Comparison of ENCODE assay signal across 8 cellular contexts in the genomic region with DNA sequence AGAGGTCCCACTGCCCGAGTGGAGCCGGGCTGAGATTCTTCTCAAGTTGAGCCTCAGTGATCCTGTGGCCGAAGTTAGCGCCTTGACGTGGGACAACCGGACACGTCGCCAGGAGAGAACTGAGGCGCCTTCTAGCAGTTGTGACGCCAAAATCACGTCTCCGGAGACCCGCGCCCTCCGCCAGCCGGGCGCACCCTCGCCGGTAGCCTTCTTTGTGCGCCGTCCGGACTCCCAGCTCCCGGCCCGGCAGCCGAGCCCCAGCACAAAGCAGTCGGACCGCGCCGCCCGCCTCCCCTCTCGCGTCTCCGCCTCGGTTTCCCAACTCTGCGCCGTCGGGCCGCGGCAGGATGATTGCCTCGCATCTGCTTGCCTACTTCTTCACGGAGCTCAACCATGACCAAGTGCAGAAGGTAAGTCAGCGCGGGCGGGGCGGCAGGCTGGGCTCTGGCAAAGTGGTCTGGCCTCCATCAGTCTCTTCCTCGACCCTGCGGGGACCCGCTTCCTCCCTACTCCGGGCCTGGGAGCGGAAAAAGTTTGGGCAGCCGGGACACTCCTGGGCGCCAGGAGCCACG. TPM values are rescaled to one million over a fixed set of nuclear protein-coding genes. Genes with fewer than 3 reads are reported as not detected.
DNase-seq lines count a peak whose midpoint lies in the region; ATAC-seq and TF ChIP-seq lines count a peak whose summit lies in the region.
"Not testable (repeated sequence)": the region's sequence is repeated elsewhere in the genome, so short reads cannot be mapped to it uniquely, and the experiment has no call there.

No MANE protein-coding gene starts in this region.

- ATAC-seq in GM19035 (IDR thresholded peaks at IDR 0.05; ENCODE audit: unreplicated experiment) (peak; percentile 23), HG02885 (IDR thresholded peaks at IDR 0.05; ENCODE audit: poor library complexity, unreplicated experiment) (peak; percentile 6), psoas muscle (peak; percentile 13 to 29 (median 18)), aorta (ENCODE audit: low FRiP score) (peak; percentile 45)

- H3K4me3 Mint-ChIP-seq in chondrocyte (ENCODE audit: unreplicated experiment): peak overlapping the region; percentile 94

- H3K4me1 ChIP-seq in psoas muscle: peaks cover 19% of the 10 kb centered on the region
- H3K4me1 ChIP-seq in aorta (ENCODE audit: control insufficient read depth in 1 of 2, insufficient read depth in 2 of 2, low read length in 2 of 2): not testable (repeated sequence)

- H3K36me3 Mint-ChIP-seq in chondrocyte (ENCODE audit: low read depth): not testable (repeated sequence)

- not testable (repeated sequence) for H3K36me3 ChIP-seq in psoas muscle (ENCODE audit: insufficient read depth in 1 of 2, low read depth in 1 of 2); aorta (ENCODE audit: control insufficient read depth in 1 of 2, insufficient read depth in 2 of 2, low read length in 1 of 2)

- H3K27ac ChIP-seq in psoas muscle (peak overlapping the region; percentile 81), aorta (ENCODE audit: low read depth in 1 of 2, low read length in 2 of 2) (peak overlapping the region in 1 of 2 donors; percentile 54)

- peak; percentile 4 to 63 (median 60) for DNase-seq in NCI-H1417 (lab: John Stamatoyannopoulos, UW)
- peak; percentile 31 to 40 for DNase-seq in activated CD4-positive, alpha-beta T cell treated with anti-CD3 and anti-CD28 coated beads, Interleukin-2, amount 50 U/mL, for 4 hours
- DNase-seq in chondrocyte (ENCODE audit: low spot score): not testable (repeated sequence)
- DNase-seq in psoas muscle: peak; percentile 32 to 58
- peak; percentile 59 to 82 for DNase-seq in aorta

- H3K4me3 ChIP-seq in iPS-18c (ENCODE audit: insufficient read depth, low read depth, low read length) (peak overlapping the region; percentile 96), psoas muscle (peak overlapping the region; percentile 75), aorta (ENCODE audit: low read length in 2 of 2) (peak overlapping the region; percentile 46 to 51)

- not testable (repeated sequence) for H3K27me3 ChIP-seq in psoas muscle (ENCODE audit: insufficient read depth in 3 of 3, low read length in 2 of 3); aorta (ENCODE audit: control insufficient read depth in 1 of 2, insufficient read depth in 2 of 2, low read length in 1 of 2)

- not testable (repeated sequence) for H3K9me3 ChIP-seq in iPS-18c (ENCODE audit: control insufficient read depth, insufficient read depth, low read length); psoas muscle; aorta (ENCODE audit: control insufficient read depth, low read length)

- TF ChIP-seq CTCF in chondrocyte (IDR thresholded peaks at IDR 0.05); psoas muscle (IDR thresholded peaks at IDR 0.05): not testable (repeated sequence)

- peaks cover 41% of the 10 kb centered on the region for H3K4me1 Mint-ChIP-seq in chondrocyte (ENCODE audit: low read depth)

- WGBS in psoas muscle, 3 donors: 0 to 1% (median 0%) methylated on average over 45 to 53 of the region's 53 CpGs
- whole genome bisulfite sequencing in aorta, 2 donors: 0% methylated on average over 35 to 53 of the region's 53 CpGs

- H3K27ac Mint-ChIP-seq in chondrocyte (ENCODE audit: unreplicated experiment): peak overlapping the region; percentile 97

- H3K27me3 Mint-ChIP-seq in chondrocyte (ENCODE audit: low read depth): not testable (repeated sequence)

- not testable (repeated sequence) for H3K9me3 Mint-ChIP-seq in chondrocyte (ENCODE audit: low read depth)

- intact Hi-C loops in psoas muscle (cut with DNase I) (loop anchor here (2.0 to 5.0 kb wide), 2 partner anchors 120 to 122 kb away; no protein-coding TSS in a partner anchor), aorta (cut with DNase I) (loop anchor here in 1 of 2 donors (2.0 kb wide), 1 partner anchor 120 kb away; no protein-coding TSS in a partner anchor)

RNA-seq across cellular contexts. Expression of gene HK2, which starts 0.4 kb away (rescaled TPM):
- total RNA-seq in chondrocyte (18.5 to 32.6 TPM (median 31.4 TPM) in 3 replicates), psoas muscle (100 to 1,000 TPM in 1 of 4 donors, 10 to 100 TPM in 3; 47.9 to 150 (median 90.9) TPM), aorta (10 to 100 TPM; 23.5 to 26.4 TPM)
- polyA plus RNA-seq in psoas muscle (100 to 1,000 TPM in 1 of 3 donors, 10 to 100 TPM in 2; 14.3 to 229 (median 61.0) TPM), aorta (1 to 10 TPM; 1.1 to 4.3 TPM)
